ENCODE assay signal across 8 cellular contexts in the genomic region with DNA sequence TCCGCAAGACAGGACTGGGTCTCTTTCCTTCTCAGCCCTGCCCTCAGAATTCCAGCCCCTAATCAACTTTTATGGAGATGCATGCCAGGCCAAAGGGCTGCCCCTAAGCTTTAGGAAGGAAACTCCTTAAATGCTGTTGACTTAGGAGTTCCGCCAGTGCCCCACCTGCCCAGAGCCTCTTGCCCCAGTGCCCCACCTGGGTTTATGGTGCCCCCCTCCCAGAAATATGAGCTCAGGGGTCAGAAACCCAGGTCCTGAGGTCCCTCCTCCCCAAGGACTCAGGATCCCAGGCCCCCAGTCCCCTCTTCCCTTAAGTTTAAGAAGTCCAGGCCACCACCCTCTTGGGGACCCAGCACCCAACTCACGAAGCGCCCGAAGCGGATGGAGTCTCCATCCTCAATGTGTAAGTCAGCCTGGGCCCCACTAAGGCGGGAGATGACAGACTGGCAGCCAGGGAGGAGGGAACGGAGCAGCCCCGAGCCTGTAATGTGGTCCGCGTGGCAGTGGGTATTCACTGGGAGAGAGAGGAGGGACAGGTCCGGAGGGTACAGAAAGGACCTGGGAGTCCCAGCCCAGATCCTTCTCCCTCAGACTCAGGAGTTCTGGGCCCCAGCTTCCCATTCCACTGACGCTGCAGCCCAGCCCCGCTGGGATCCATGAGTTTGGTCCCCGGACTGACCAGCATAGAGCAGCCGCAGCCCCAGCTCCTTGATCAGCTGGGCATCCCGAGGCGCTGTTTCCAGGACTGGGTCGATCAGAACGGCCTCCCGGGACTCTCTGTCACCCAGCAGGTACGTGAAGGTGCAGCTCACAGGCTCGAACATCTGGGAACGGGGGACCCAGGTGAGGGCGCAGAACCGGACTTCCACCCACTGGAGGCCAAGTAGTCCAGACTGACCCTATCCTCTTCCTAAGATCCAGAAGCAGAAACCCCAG. TPM values are rescaled to one million over a fixed set of nuclear protein-coding genes. Genes with fewer than 3 reads are reported as not detected.
A peak's percentile ranks its signal among the peaks of the same experiment; 100 is the strongest.
DNase-seq lines count a peak whose midpoint lies in the region; ATAC-seq, FAIRE-seq and TF ChIP-seq lines count a peak whose summit lies in the region.

No MANE protein-coding gene starts in this region.

- peak overlapping the region; percentile 90 to 99 (median 92) for H3K4me3 ChIP-seq in BLaER1 treated with 17β-estradiol and CSF1 and Interleukin-3, amounts not matched to agents 10 nM and 100 nM
- H3K4me3 ChIP-seq in ascending aorta, result peak overlapping the region; percentile 76 to 91

- H3K36me3 ChIP-seq in BLaER1 treated with 17β-estradiol and CSF1 and Interleukin-3, amounts not matched to agents 10 nM and 100 nM, result peaks cover 10 to 38% (median 28%) of the 10 kb centered on the region in 11 experiments; a peak in 20 of 22 replicates
- peaks cover 0 to 4% of the 10 kb centered on the region in 2 donors for H3K36me3 ChIP-seq in ascending aorta

- H3K4me1 ChIP-seq in BLaER1 treated with 17β-estradiol and CSF1 and Interleukin-3, amounts not matched to agents 10 nM and 100 nM, result peaks cover 30 to 61% (median 49%) of the 10 kb centered on the region in 10 experiments
- peaks cover 12 to 16% of the 10 kb centered on the region in 2 donors for H3K4me1 ChIP-seq in ascending aorta

- ATAC-seq in HG03342 (IDR thresholded peaks at IDR 0.05; ENCODE audit: unreplicated experiment), result no peak

- no peaks in the 10 kb centered on the region for H3K27me3 ChIP-seq in BLaER1 treated with 17β-estradiol and CSF1 and Interleukin-3, amounts not matched to agents 10 nM and 100 nM
- H3K27me3 ChIP-seq in ascending aorta, result no peaks in the 10 kb centered on the region

- no peaks in the 10 kb centered on the region for H3K9me3 ChIP-seq in BLaER1 treated with 17β-estradiol and CSF1 and Interleukin-3, amounts not matched to agents 10 nM and 100 nM (replicated peaks in 1 of 11)
- no peaks in the 10 kb centered on the region for H3K9me3 ChIP-seq in ascending aorta

- intact Hi-C loops in ascending aorta (cut with DNase I), result loop anchor here (2.0 kb wide), 4 partner anchors 21 to 145 kb away; a partner anchor contains a TSS

- H3K27ac Mint-ChIP-seq in immature natural killer cell, result peak overlapping the region; percentile 54 to 94 (median 88)

- DNase-seq in KBM-7, result peak; percentile 20
- no peak for DNase-seq in ascending aorta (ENCODE audit: low spot score in 2 of 2)
- DNase-seq in immature natural killer cell, result peak in 1 of 3 donors; percentile 10
- peak; percentile 22 for DNase-seq in stimulated activated CD4-positive, alpha-beta T cell treated with anti-CD3 and anti-CD28 coated beads, Interleukin-12 subunit alpha, Interleukin-12 subunit beta, amount 100 ng/mL, for 4 hours
- DNase-seq in T1000 (lab: John Stamatoyannopoulos, UW), result no peak
- no peak for DNase-seq in RCC 7860 (ENCODE audit: low spot score)

- peak overlapping the region; percentile 64 to 92 (median 86) for H3K27ac ChIP-seq in BLaER1 treated with 17β-estradiol and CSF1 and Interleukin-3, amounts not matched to agents 10 nM and 100 nM
- peak overlapping the region; percentile 82 to 87 for H3K27ac ChIP-seq in ascending aorta

- peaks cover 9 to 55% (median 34%) of the 10 kb centered on the region in 11 experiments; a peak in 19 of 22 replicates for H4K20me1 ChIP-seq in BLaER1 treated with 17β-estradiol and CSF1 and Interleukin-3, amounts not matched to agents 10 nM and 100 nM

- H3K4me2 ChIP-seq in BLaER1 treated with 17β-estradiol and CSF1 and Interleukin-3, amounts not matched to agents 10 nM and 100 nM, result peak overlapping the region; percentile 75 to 97 (median 93)

- no peak for FAIRE-seq in RCC 7860 (lab: Jason Lieb, UNC)

- peak overlapping the region; percentile 72 to 93 (median 80) for H3K4me3 Mint-ChIP-seq in immature natural killer cell

- H3K27me3 Mint-ChIP-seq in immature natural killer cell (ENCODE audit: low read depth in 3 of 3), result peaks cover 0 to 2% (median 0%) of the 10 kb centered on the region in 3 donors

- peaks cover 27 to 47% of the 10 kb centered on the region in 2 donors for H3K4me1 Mint-ChIP-seq in immature natural killer cell

- H3K9ac ChIP-seq in BLaER1 treated with 17β-estradiol and CSF1 and Interleukin-3, amounts not matched to agents 10 nM and 100 nM, result peak overlapping the region; percentile 83 to 93 (median 88)

- no peak for TF ChIP-seq CTCF in ascending aorta (IDR thresholded peaks at IDR 0.05)

- no peaks in the 10 kb centered on the region for H3K9me3 Mint-ChIP-seq in immature natural killer cell

- peaks cover 0 to 4% (median 3%) of the 10 kb centered on the region in 3 donors for H3K36me3 Mint-ChIP-seq in immature natural killer cell

- in situ Hi-C loops in KBM-7 (cut with MboI; ENCODE audit: low pct_unique_long_range_greater_than_20kb, low sequenced_read_pairs), result no loop called here

RNA-seq across cellular contexts. Expression of a gene that starts 0.9 kb away (rescaled TPM):
- 118 TPM for total RNA-seq in ascending aorta
- 100 to 1,000 TPM in 1 of 3 donors, 10 to 100 TPM in 2; 70.5 to 156 (median 74.5) TPM for polyA plus RNA-seq in immature natural killer cell

RNA-seq across cellular contexts. Expression of a gene that starts 6.9 kb away (rescaled TPM):
- not detected for total RNA-seq in ascending aorta
- 1 to 10 TPM; 1.1 to 3.5 (median 1.7) TPM for polyA plus RNA-seq in immature natural killer cell

RNA-seq across cellular contexts. Expression of a gene that starts 21.6 kb away (rescaled TPM):
- total RNA-seq in ascending aorta, result 1.8 TPM
- 1 to 10 TPM in 2 of 3 donors, under 1 TPM in 1; 0.51 to 3.2 (median 1.3) TPM for polyA plus RNA-seq in immature natural killer cell

RNA-seq across cellular contexts. Expression of a gene that starts 49.2 kb away (rescaled TPM):
- 6.4 TPM for total RNA-seq in ascending aorta
- polyA plus RNA-seq in immature natural killer cell, result 10 to 100 TPM; 13.3 to 34.3 (median 15.2) TPM

RNA-seq across cellular contexts. Expression of a gene that starts 49.5 kb away (rescaled TPM):
- total RNA-seq in ascending aorta, result 2.2 TPM
- polyA plus RNA-seq in immature natural killer cell, result 1 to 10 TPM in 1 of 3 donors, under 1 TPM in 1, not detected in 1; 0.61 to 3.9 TPM

Comparison
In these comparisons a context has a peak if more than half of its experiments do, and no peak if none do; other contexts are left out.
1. DNase-seq: peak in KBM-7 (single experiment) and stimulated activated CD4-positive, alpha-beta T cell treated with anti-CD3 and anti-CD28 coated beads, Interleukin-12 subunit alpha, Interleukin-12 subunit beta, amount 100 ng/mL, for 4 hours (single experiment); none in ascending aorta (0 of 2), T1000 (single experiment) and RCC 7860 (single experiment).